11 cellular contexts compared by ENCODE assay signal in the genomic region with DNA sequence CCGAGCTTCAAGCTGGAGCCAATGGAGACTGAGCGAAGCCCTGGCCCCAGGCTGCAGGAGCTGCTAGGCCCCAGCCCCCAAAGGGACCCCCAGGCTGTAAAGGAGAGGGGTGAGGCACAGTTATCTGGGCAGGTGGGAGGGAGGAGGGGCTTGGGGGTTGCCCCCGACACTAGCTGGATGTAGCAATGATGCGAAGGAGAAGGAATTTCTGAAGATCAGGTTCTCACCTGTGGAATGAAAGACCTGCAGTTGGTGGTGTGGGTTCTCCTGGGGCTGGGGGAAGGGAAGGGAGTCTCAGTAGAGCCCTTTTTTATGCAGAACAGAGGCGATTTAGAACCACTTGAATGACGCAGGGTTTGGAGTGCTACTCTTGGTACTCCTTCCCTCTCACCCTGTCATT. TPM values are rescaled to one million over a fixed set of nuclear protein-coding genes. Genes with fewer than 3 reads are reported as not detected.
A peak's percentile ranks its signal among the peaks of the same experiment; 100 is the strongest.
DNase-seq lines count a peak whose midpoint lies in the region; ATAC-seq and TF ChIP-seq lines count a peak whose summit lies in the region.
"Had no signal": no experiment of that assay in that cellular context is flagged by ENCODE, and none has a peak within 500 bp of the region (broad histone marks: within the 10 kb centered on the region; RNA-seq: fewer than 3 reads in every experiment).

No MANE protein-coding gene starts in this region.

- H3K79me2 ChIP-seq in DOHH2 (ENCODE audit: control insufficient read depth, low read length) (peaks cover 65% of the 10 kb centered on the region), PC-3 (ENCODE audit: low read length) (peaks cover 63% of the 10 kb centered on the region), trophoblast cell (ENCODE audit: control insufficient read depth, insufficient read depth, low read length, poor library complexity) (peaks cover 14% of the 10 kb centered on the region)

- H3K36me3 ChIP-seq in DOHH2 (ENCODE audit: control insufficient read depth, low read length) = peaks cover 63% of the 10 kb centered on the region
- H3K36me3 ChIP-seq in PC-3 (ENCODE audit: low read depth, low read length) = peaks cover 43% of the 10 kb centered on the region
- peaks cover 32 to 34% of the 10 kb centered on the region in 2 experiments for H3K36me3 ChIP-seq in trophoblast cell (ENCODE audit: control insufficient read depth in 1 of 2, insufficient read depth in 2 of 2, low read length in 2 of 2)
- peaks cover 11 to 28% of the 10 kb centered on the region in 2 donors for H3K36me3 ChIP-seq in prostate gland

- H3K4me3 Mint-ChIP-seq in endothelial cell (ENCODE audit: unreplicated experiment) = peak overlapping the region; percentile 96

- H3K4me2 ChIP-seq in DOHH2 (ENCODE audit: low read length) = peak overlapping the region; percentile 98
- peak overlapping the region; percentile 95 for H3K4me2 ChIP-seq in PC-3 (ENCODE audit: low read length)
- peak overlapping the region; percentile 76 for H3K4me2 ChIP-seq in trophoblast cell (ENCODE audit: low read length)

- intact Hi-C loops in PC-3 (cut with micrococcal nuclease) (no loop called here), prostate gland (cut with DNase I) (loop anchor here (10.0 kb wide), 1 partner anchor 220 kb away; a partner anchor contains a TSS)

- peaks cover 55% of the 10 kb centered on the region for H3K9me3 ChIP-seq in DOHH2 (ENCODE audit: control insufficient read depth, insufficient read depth, low read length)
- H3K9me3 ChIP-seq in PC-3 (ENCODE audit: low read length) = peaks cover 8% of the 10 kb centered on the region
- peaks cover 20% of the 10 kb centered on the region for H3K9me3 ChIP-seq in trophoblast cell (ENCODE audit: insufficient read depth, low read depth, low read length)
- H3K9me3 ChIP-seq in prostate gland = peaks cover 11% of the 10 kb centered on the region

- peaks cover 52% of the 10 kb centered on the region for H3K36me3 Mint-ChIP-seq in endothelial cell (ENCODE audit: low read depth, unreplicated experiment)

- H3K27me3 Mint-ChIP-seq in endothelial cell (ENCODE audit: unreplicated experiment) = peaks cover 22% of the 10 kb centered on the region

- TF ChIP-seq POLR2A in prostate gland (IDR thresholded peaks at IDR 0.05) = no peak

- no peaks in the 10 kb centered on the region for H4K20me1 ChIP-seq in DOHH2 (ENCODE audit: control insufficient read depth, insufficient read depth, low read depth, low read length)
- 0 out of 2 replicates have a peak, but pooled peaks cover 8% of the 10 kb centered on the region for H4K20me1 ChIP-seq in PC-3 (ENCODE audit: low read length)

- no peak overlapping the region for H3K14ac ChIP-seq in trophoblast cell (ENCODE audit: low read length)

- no peak overlapping the region for H2BK12ac ChIP-seq in trophoblast cell (ENCODE audit: low read length)

- H3K4me1 ChIP-seq in DOHH2 (ENCODE audit: control insufficient read depth, low read length) (peaks cover 24% of the 10 kb centered on the region), PC-3 (ENCODE audit: insufficient read depth, low read length) (peaks cover 6% of the 10 kb centered on the region), trophoblast cell (ENCODE audit: control insufficient read depth in 1 of 2, insufficient read depth in 2 of 2, low read length in 2 of 2) (peaks cover 13 to 17% of the 10 kb centered on the region in 2 experiments), prostate gland (replicated peaks) (peaks cover 9% of the 10 kb centered on the region)
- H3K4me1 ChIP-seq: foreskin keratinocyte had no signal

- H3K4ac ChIP-seq in trophoblast cell (ENCODE audit: low read depth, low read length) = peak overlapping the region; percentile 99

- no peak overlapping the region for H3K18ac ChIP-seq in trophoblast cell (ENCODE audit: low read length)

- peak overlapping the region; percentile 97; the same call in 1 of the 2 replicates for H3K9ac ChIP-seq in PC-3 (ENCODE audit: low read length)
- H3K9ac ChIP-seq in trophoblast cell (ENCODE audit: low read length) = no peak overlapping the region

- H2BK5ac ChIP-seq in trophoblast cell (ENCODE audit: low read depth, low read length, poor library complexity) = no peak overlapping the region

- no peak overlapping the region for H2AK5ac ChIP-seq in trophoblast cell (ENCODE audit: low read length)

- no peaks in the 10 kb centered on the region for H3K27me3 ChIP-seq in DOHH2 (ENCODE audit: control insufficient read depth, low read length)
- no peaks in the 10 kb centered on the region for H3K27me3 ChIP-seq in PC-3 (ENCODE audit: low read length)
- no peaks in the 10 kb centered on the region for H3K27me3 ChIP-seq in trophoblast cell (ENCODE audit: insufficient read depth, low read length)
- no peaks in the 10 kb centered on the region for H3K27me3 ChIP-seq in prostate gland (replicated peaks; ENCODE audit: insufficient read depth)
- H3K27me3 ChIP-seq: foreskin keratinocyte had no signal

- no TSS peak for BruUV-seq in PC-3 (replicated peaks; lab: Mats Ljungman, UMichigan)

- H3K23ac ChIP-seq in trophoblast cell (ENCODE audit: low read length) = no peak overlapping the region

- H4K12ac ChIP-seq in trophoblast cell (ENCODE audit: low read depth, low read length) = no peak overlapping the region

- H3F3A ChIP-seq in DOHH2 (ENCODE audit: control insufficient read depth, insufficient read depth) (no peaks in the 10 kb centered on the region), PC-3 (ENCODE audit: low read length, unreplicated experiment) (no peaks in the 10 kb centered on the region)

- H2AFZ ChIP-seq in PC-3 (ENCODE audit: low read length) (no peak overlapping the region), trophoblast cell (ENCODE audit: insufficient read depth, low read length, poor library complexity) (no peak overlapping the region)

- H3K27ac Mint-ChIP-seq in endothelial cell (ENCODE audit: unreplicated experiment) = no peak overlapping the region

- ATAC-seq in PC-3 (no peak), GM19351 (IDR thresholded peaks at IDR 0.05; ENCODE audit: unreplicated experiment) (no peak), GM21786 (IDR thresholded peaks at IDR 0.05; ENCODE audit: unreplicated experiment) (no peak), HG02884 (IDR thresholded peaks at IDR 0.05; ENCODE audit: unreplicated experiment) (no peak)
- ATAC-seq: foreskin keratinocyte had no signal

- H3K4me3 ChIP-seq in DOHH2 (ENCODE audit: low read length) = peak overlapping the region; percentile 77
- H3K4me3 ChIP-seq in PC-3 (ENCODE audit: low read length) = peak overlapping the region; percentile 76
- H3K4me3 ChIP-seq in trophoblast cell (ENCODE audit: low read depth, low read length) = no peak overlapping the region
- peak overlapping the region in 1 of 2 donors; percentile 94 for H3K4me3 ChIP-seq in prostate gland

- DNase-seq in PC-3 = no peak
- DNase-seq in endothelial cell (ENCODE audit: low spot score) = no peak
- no peak for DNase-seq in trophoblast cell
- no peak for DNase-seq in prostate gland (ENCODE audit: low spot score)
- DNase-seq: activated CD4-positive, alpha-beta T cell treated with anti-CD3 and anti-CD28 coated beads for 48 hours; foreskin keratinocyte; stimulated activated CD4-positive, alpha-beta T cell treated with anti-CD3 and anti-CD28 coated beads, Interleukin-12 subunit alpha, Interleukin-12 subunit beta, amount 100 ng/mL, for 4 hours had no signal

- POLR2A ChIA-PET in PC-3 (lab: Charles Lee; ENCODE audit: unreplicated experiment) = no interaction called here

- H4K91ac ChIP-seq in trophoblast cell (ENCODE audit: low read depth, low read length) = no peak overlapping the region

- no peaks in the 10 kb centered on the region for H3K9me2 ChIP-seq in DOHH2 (replicated peaks; ENCODE audit: control insufficient read depth, low read length)
- no peaks in the 10 kb centered on the region for H3K9me2 ChIP-seq in PC-3 (replicated peaks; ENCODE audit: low read length)

- H3K27ac ChIP-seq in DOHH2 (ENCODE audit: low read depth, low read length) (no peak overlapping the region), PC-3 (ENCODE audit: low read length) (no peak overlapping the region), trophoblast cell (ENCODE audit: low read depth, low read length) (no peak overlapping the region), prostate gland (no peak overlapping the region)
- H3K27ac ChIP-seq: foreskin keratinocyte had no signal

- peaks cover 14% of the 10 kb centered on the region for H3K79me1 ChIP-seq in trophoblast cell (ENCODE audit: low read length)

- no peak overlapping the region for H4K8ac ChIP-seq in trophoblast cell (ENCODE audit: low read depth, low read length)

- H3K4me1 Mint-ChIP-seq in endothelial cell (ENCODE audit: unreplicated experiment) = peaks cover 15% of the 10 kb centered on the region

- H2BK120ac ChIP-seq in trophoblast cell (ENCODE audit: insufficient read depth, low read length, poor library complexity) = no peak overlapping the region

- CTCF ChIA-PET in PC-3 (lab: Charles Lee) = no interaction called here

- no peak for TF ChIP-seq CTCF in DOHH2 (IDR thresholded peaks at IDR 0.05; ENCODE audit: low read depth, low read length, poor library complexity, severe bottlenecking)
- no peak for TF ChIP-seq CTCF in PC-3 (conservative IDR thresholded peaks at IDR 0.05; ENCODE audit: low read depth, low read length)
- no peak for TF ChIP-seq CTCF in endothelial cell (IDR thresholded peaks at IDR 0.05; ENCODE audit: unreplicated experiment)
- no peak for TF ChIP-seq CTCF in prostate gland (IDR thresholded peaks at IDR 0.05)

- H3K9me3 Mint-ChIP-seq in endothelial cell (ENCODE audit: unreplicated experiment) = peaks cover 18% of the 10 kb centered on the region

- WGBS in trophoblast cell (ENCODE audit: extremely low coverage, insufficient coverage, insufficient read length) = no CpG with 5 or more reads among the region's 6 CpGs
- 80% methylated on average over 6 of the region's 6 CpGs for WGBS in prostate gland

RNA-seq across cellular contexts. Expression of a gene that starts 1.8 kb away (rescaled TPM):
- total RNA-seq in PC-3 (2014; rRNA removed) = 52.2 and 68.7 TPM in 2 replicates
- total RNA-seq in endothelial cell (ENCODE audit: unreplicated experiment) = 43.7 TPM
- polyA plus RNA-seq in trophoblast cell (2013) = 13.5 and 13.9 TPM in 2 replicates
- total RNA-seq in prostate gland = 10 to 100 TPM; 51.2 to 88.8 TPM

RNA-seq across cellular contexts. Expression of a gene that starts 20.1 kb away (rescaled TPM):
- total RNA-seq in PC-3 (2014; rRNA removed) = 4.4 and 5.5 TPM in 2 replicates
- 2.6 TPM for total RNA-seq in endothelial cell (ENCODE audit: unreplicated experiment)
- 1.8 and 2.1 TPM in 2 replicates for polyA plus RNA-seq in trophoblast cell (2013)
- 10 to 100 TPM in 1 of 2 donors, 1 to 10 TPM in 1; 4.4 to 15.5 TPM for total RNA-seq in prostate gland

RNA-seq across cellular contexts. Expression of a gene that starts 20.2 kb away (rescaled TPM):
- total RNA-seq in PC-3 (2014; rRNA removed) (15.9 and 20.1 TPM in 2 replicates), endothelial cell (ENCODE audit: unreplicated experiment) (27.0 TPM), prostate gland (10 to 100 TPM; 34.9 to 41.5 TPM)
- polyA plus RNA-seq in trophoblast cell (2013) = 17.4 and 17.5 TPM in 2 replicates

RNA-seq across cellular contexts. Expression of a gene that starts 28.7 kb away (rescaled TPM):
- total RNA-seq in PC-3 (2014; rRNA removed) = 0.04 TPM in 1 of 2 replicates, not detected in the other
- not detected for total RNA-seq in endothelial cell (ENCODE audit: unreplicated experiment)
- 0.04 TPM in 1 of 2 replicates, not detected in the other for polyA plus RNA-seq in trophoblast cell (2013)
- 1 to 10 TPM in 1 of 2 donors, under 1 TPM in 1; 0.77 to 5.9 TPM for total RNA-seq in prostate gland
- total RNA-seq: foreskin keratinocyte had no signal
- polyA plus RNA-seq: foreskin keratinocyte had no signal

RNA-seq across cellular contexts. Expression of a gene that starts 50.2 kb away (rescaled TPM):
- total RNA-seq in PC-3 (2014; rRNA removed) (4.7 and 5.0 TPM in 2 replicates), endothelial cell (ENCODE audit: unreplicated experiment) (13.4 TPM), prostate gland (10 to 100 TPM in 1 of 2 donors, 1 to 10 TPM in 1; 8.2 to 18.6 TPM)
- polyA plus RNA-seq in trophoblast cell (2013) = 3.4 and 3.8 TPM in 2 replicates
